ENCODE assay signal across 6 cellular contexts in the genomic region with DNA sequence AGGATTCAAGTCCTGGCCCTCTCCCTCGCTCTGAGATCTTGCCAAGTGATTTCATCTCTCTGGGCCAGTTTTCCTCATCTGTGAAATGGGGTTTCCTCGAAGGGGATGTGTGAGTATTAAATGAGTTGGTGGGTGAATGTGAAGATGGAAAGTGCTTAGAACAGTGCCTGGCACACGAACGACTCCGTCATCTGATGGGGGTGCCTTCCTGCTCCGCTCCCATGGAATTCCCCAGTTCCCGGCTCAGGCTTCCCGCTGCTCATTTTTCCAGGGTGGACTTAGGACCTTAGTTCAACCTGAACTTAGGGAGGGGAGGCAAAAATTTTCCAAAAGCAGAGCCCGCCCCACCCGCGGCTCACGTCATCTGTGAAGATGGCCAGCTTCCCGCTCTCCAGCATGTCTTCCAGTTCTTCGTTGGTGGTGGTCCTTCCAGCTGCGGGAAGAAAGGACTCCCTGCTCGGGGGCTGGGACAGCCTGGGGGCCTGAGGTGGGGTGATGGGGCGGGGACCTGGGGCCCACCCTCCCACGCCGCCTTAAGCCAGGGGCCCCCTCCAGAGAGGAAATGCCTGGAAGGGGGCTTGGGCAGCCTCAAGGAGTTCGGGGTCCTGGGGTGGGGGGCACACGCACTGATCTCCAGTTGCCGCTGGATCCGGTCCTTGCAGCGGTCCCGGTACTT. TPM values are rescaled to one million over a fixed set of nuclear protein-coding genes. Genes with fewer than 3 reads are reported as not detected.
DNase-seq lines count a peak whose midpoint lies in the region; ATAC-seq and TF ChIP-seq lines count a peak whose summit lies in the region.

No MANE protein-coding gene starts in this region.

- H3K9me3 Mint-ChIP-seq in activated CD4-positive, alpha-beta memory T cell treated with anti-CD3 and anti-CD28 coated beads, Interleukin-2, amount 10 ng/mL, durations not matched to agents 7 days and 5 days = no peaks in the 10 kb centered on the region

- no peaks in the 10 kb centered on the region for H3K36me3 Mint-ChIP-seq in activated CD4-positive, alpha-beta memory T cell treated with anti-CD3 and anti-CD28 coated beads, Interleukin-2, amount 10 ng/mL, durations not matched to agents 7 days and 5 days (ENCODE audit: low read depth)

- POLR2A ChIA-PET in activated CD4-positive, alpha-beta memory T cell treated with anti-CD3 and anti-CD28 coated beads, Interleukin-2, amount 10 ng/mL, durations not matched to agents 7 days and 5 days (lab: Charles Lee) = interaction anchor here (0.6 to 1.8 kb wide), 7 partner anchors 10 to 463 kb away, joined by 3 to 11 read pairs (median 4); a partner anchor contains a TSS

- H3K4me1 Mint-ChIP-seq in activated CD4-positive, alpha-beta memory T cell treated with anti-CD3 and anti-CD28 coated beads, Interleukin-2, amount 10 ng/mL, durations not matched to agents 7 days and 5 days = peaks cover 38% of the 10 kb centered on the region

- ATAC-seq in GM21360 (IDR thresholded peaks at IDR 0.05; ENCODE audit: unreplicated experiment) (no peak), HG02571 (IDR thresholded peaks at IDR 0.05; ENCODE audit: unreplicated experiment) (no peak)

- peak overlapping the region; percentile 84 for H3K4me3 Mint-ChIP-seq in activated CD4-positive, alpha-beta memory T cell treated with anti-CD3 and anti-CD28 coated beads, Interleukin-2, amount 10 ng/mL, durations not matched to agents 7 days and 5 days

- CTCF ChIA-PET in activated CD4-positive, alpha-beta memory T cell treated with anti-CD3 and anti-CD28 coated beads, Interleukin-2, amount 10 ng/mL, durations not matched to agents 7 days and 5 days (lab: Charles Lee) = interaction anchor here (1.1 to 3.2 kb wide), 4 partner anchors 11 to 463 kb away, joined by 3 to 18 read pairs (median 6); a partner anchor contains a TSS

- peak overlapping the region; percentile 78 for H3K27ac Mint-ChIP-seq in activated CD4-positive, alpha-beta memory T cell treated with anti-CD3 and anti-CD28 coated beads, Interleukin-2, amount 10 ng/mL, durations not matched to agents 7 days and 5 days

- no peak for DNase-seq in GM12864 (ENCODE audit: low read depth)
- no peak for DNase-seq in activated CD4-positive, alpha-beta memory T cell treated with anti-CD3 and anti-CD28 coated beads, Interleukin-2, amount 10 ng/mL, durations not matched to agents 7 days and 5 days
- DNase-seq in lung microvascular endothelial cell (ENCODE audit: low read depth in 2 of 2) = peak; percentile 71 to 80
- no peak for DNase-seq in epidermal melanocyte (ENCODE audit: insufficient read length, low spot score)

- H3K4me3 ChIP-seq in GM12864 (ENCODE audit: low read depth, low read length) = peak overlapping the region; percentile 74

- no peak for TF ChIP-seq CTCF in GM12864 (IDR thresholded peaks at IDR 0.05; ENCODE audit: low read depth, low read length, missing control alignments)

- peaks cover 11% of the 10 kb centered on the region for H3K27me3 Mint-ChIP-seq in activated CD4-positive, alpha-beta memory T cell treated with anti-CD3 and anti-CD28 coated beads, Interleukin-2, amount 10 ng/mL, durations not matched to agents 7 days and 5 days

RNA-seq across cellular contexts. Expression of a gene that starts 11.5 kb away (rescaled TPM):
- total RNA-seq in activated CD4-positive, alpha-beta memory T cell treated with anti-CD3 and anti-CD28 coated beads, Interleukin-2, amount 10 ng/mL, durations not matched to agents 7 days and 5 days = 1 to 10 TPM; 7.1 to 7.5 TPM
- total RNA-seq in lung microvascular endothelial cell = 13.3 and 26.0 TPM in 2 replicates

RNA-seq across cellular contexts. Expression of a gene that starts 14.0 kb away (rescaled TPM):
- 1 to 10 TPM; 1.5 to 1.7 TPM for total RNA-seq in activated CD4-positive, alpha-beta memory T cell treated with anti-CD3 and anti-CD28 coated beads, Interleukin-2, amount 10 ng/mL, durations not matched to agents 7 days and 5 days
- under 0.01 and 0.40 TPM in 2 replicates for total RNA-seq in lung microvascular endothelial cell

RNA-seq across cellular contexts. Expression of a gene that starts 36.9 kb away (rescaled TPM):
- 10 to 100 TPM; 67.2 to 70.0 TPM for total RNA-seq in activated CD4-positive, alpha-beta memory T cell treated with anti-CD3 and anti-CD28 coated beads, Interleukin-2, amount 10 ng/mL, durations not matched to agents 7 days and 5 days
- total RNA-seq in lung microvascular endothelial cell = 17.7 and 27.0 TPM in 2 replicates

RNA-seq across cellular contexts. Expression of a gene that starts 38.9 kb away (rescaled TPM):
- total RNA-seq in activated CD4-positive, alpha-beta memory T cell treated with anti-CD3 and anti-CD28 coated beads, Interleukin-2, amount 10 ng/mL, durations not matched to agents 7 days and 5 days = 10 to 100 TPM; 18.8 to 20.3 TPM
- 1.7 and 2.2 TPM in 2 replicates for total RNA-seq in lung microvascular endothelial cell

RNA-seq across cellular contexts. Expression of a gene that starts 47.6 kb away (rescaled TPM):
- total RNA-seq in activated CD4-positive, alpha-beta memory T cell treated with anti-CD3 and anti-CD28 coated beads, Interleukin-2, amount 10 ng/mL, durations not matched to agents 7 days and 5 days = 10 to 100 TPM; 30.3 to 33.6 TPM
- 22.9 and 24.8 TPM in 2 replicates for total RNA-seq in lung microvascular endothelial cell

Comparison
In these comparisons a context has a peak if more than half of its experiments do, and no peak if none do; other contexts are left out.
1. DNase-seq: peak in lung microvascular endothelial cell (2 of 2); none in GM12864 (single experiment), activated CD4-positive, alpha-beta memory T cell treated with anti-CD3 and anti-CD28 coated beads, Interleukin-2, amount 10 ng/mL, durations not matched to agents 7 days and 5 days (single experiment) and epidermal melanocyte (single experiment).